In genomic region chr5:1613515-1613914, GRCh38 we compare ENCODE assay signal across 7 cellular contexts.
DNase-seq lines count a peak whose midpoint lies in the region; ATAC-seq and TF ChIP-seq lines count a peak whose summit lies in the region.
"Not testable (repeated sequence)": the region's sequence is repeated elsewhere in the genome, so short reads cannot be mapped to it uniquely, and the experiment has no call there.

No MANE protein-coding gene starts in this region.

- DNase-seq in Ammon's horn (ENCODE audit: low spot score) (peak; percentile 30), dorsolateral prefrontal cortex (peak in 7 of 10 donors; percentile 19 to 83 (median 66)), head of caudate nucleus (peak in 23 of 42 donors; percentile 14 to 69 (median 40))
- DNase-seq in glutamatergic neuron; stimulated activated naive B cell treated with anti-CD40 and anti-IgM and Interleukin-4, amounts not matched to agents 10 μg/mL and 1 μg/mL and 100 μg/mL, for 72 hours: not testable (repeated sequence)

- H3K4me1 ChIP-seq in BLaER1, result peaks cover 43% of the 10 kb centered on the region
- peaks cover 7 to 43% (median 28%) of the 10 kb centered on the region in 10 experiments for H3K4me1 ChIP-seq in BLaER1 treated with 17β-estradiol and CSF1 and Interleukin-3, amounts not matched to agents 10 nM and 100 nM

- not testable (repeated sequence) for ATAC-seq in stimulated activated naive B cell treated with anti-CD40 and anti-IgM and Interleukin-4, amounts not matched to agents 10 μg/mL and 1 μg/mL and 100 μg/mL, for 72 hours (replicated peaks)

- H3K4me3 Mint-ChIP-seq in glutamatergic neuron (ENCODE audit: unreplicated experiment); stimulated activated naive B cell treated with anti-CD40 and anti-IgM and Interleukin-4, amounts not matched to agents 10 μg/mL and 1 μg/mL and 100 μg/mL, for 72 hours: not testable (repeated sequence)

- H4K20me1 ChIP-seq in BLaER1, result peaks cover 12% of the 10 kb centered on the region
- H4K20me1 ChIP-seq in BLaER1 treated with 17β-estradiol and CSF1 and Interleukin-3, amounts not matched to agents 10 nM and 100 nM, result peaks cover 0 to 55% (median 9%) of the 10 kb centered on the region in 11 experiments; a peak in 12 of 22 replicates

- H3K9me3 Mint-ChIP-seq in glutamatergic neuron (ENCODE audit: unreplicated experiment), result peaks cover 15% of the 10 kb centered on the region
- H3K9me3 Mint-ChIP-seq in stimulated activated naive B cell treated with anti-CD40 and anti-IgM and Interleukin-4, amounts not matched to agents 10 μg/mL and 1 μg/mL and 100 μg/mL, for 72 hours, result not testable (repeated sequence)

- not testable (repeated sequence) for H3K9ac ChIP-seq in BLaER1; BLaER1 treated with 17β-estradiol and CSF1 and Interleukin-3, amounts not matched to agents 10 nM and 100 nM

- intact Hi-C loops in dorsolateral prefrontal cortex (cut with DNase I); head of caudate nucleus (cut with DNase I): not testable (repeated sequence)

- H3K9me3 ChIP-seq in BLaER1, result peaks cover 14% of the 10 kb centered on the region
- peaks cover 0 to 22% (median 15%) of the 10 kb centered on the region in 11 experiments; a peak in 13 of 22 replicates for H3K9me3 ChIP-seq in BLaER1 treated with 17β-estradiol and CSF1 and Interleukin-3, amounts not matched to agents 10 nM and 100 nM (replicated peaks in 1 of 11)

- H3K4me3 ChIP-seq in BLaER1; BLaER1 treated with 17β-estradiol and CSF1 and Interleukin-3, amounts not matched to agents 10 nM and 100 nM: not testable (repeated sequence)
- H3K4me3 ChIP-seq in dorsolateral prefrontal cortex, result peak overlapping the region in 2 of 59 donors; percentile 12 to 19

- peaks cover 29% of the 10 kb centered on the region for H3K36me3 Mint-ChIP-seq in glutamatergic neuron (ENCODE audit: unreplicated experiment)
- peaks cover 58 to 67% of the 10 kb centered on the region in 2 donors for H3K36me3 Mint-ChIP-seq in stimulated activated naive B cell treated with anti-CD40 and anti-IgM and Interleukin-4, amounts not matched to agents 10 μg/mL and 1 μg/mL and 100 μg/mL, for 72 hours

- not testable (repeated sequence) for H3K4me1 Mint-ChIP-seq in glutamatergic neuron (ENCODE audit: low read depth, unreplicated experiment)
- peaks cover 7 to 20% of the 10 kb centered on the region in 2 donors for H3K4me1 Mint-ChIP-seq in stimulated activated naive B cell treated with anti-CD40 and anti-IgM and Interleukin-4, amounts not matched to agents 10 μg/mL and 1 μg/mL and 100 μg/mL, for 72 hours

- not testable (repeated sequence) for H3K27me3 Mint-ChIP-seq in glutamatergic neuron (ENCODE audit: unreplicated experiment); stimulated activated naive B cell treated with anti-CD40 and anti-IgM and Interleukin-4, amounts not matched to agents 10 μg/mL and 1 μg/mL and 100 μg/mL, for 72 hours

- H3K4me2 ChIP-seq in BLaER1, result peak overlapping the region; percentile 69
- H3K4me2 ChIP-seq in BLaER1 treated with 17β-estradiol and CSF1 and Interleukin-3, amounts not matched to agents 10 nM and 100 nM, result peak overlapping the region in 8 of 11 experiments; percentile 26 to 61 (median 50); a peak in 11 of 22 replicates

- H3K36me3 ChIP-seq in BLaER1, result not testable (repeated sequence)
- peaks cover 0 to 15% (median 0%) of the 10 kb centered on the region in 11 experiments; a peak in 4 of 22 replicates for H3K36me3 ChIP-seq in BLaER1 treated with 17β-estradiol and CSF1 and Interleukin-3, amounts not matched to agents 10 nM and 100 nM

- not testable (repeated sequence) for TF ChIP-seq CTCF in dorsolateral prefrontal cortex (IDR thresholded peaks at IDR 0.05 in 54 of 56, conservative IDR thresholded peaks at IDR 0.05 in 2 of 56; ENCODE audit: low read depth in 1 of 56, partially characterized antibody in 56 of 56); glutamatergic neuron (IDR thresholded peaks at IDR 0.05; ENCODE audit: partially characterized antibody, unreplicated experiment)

- peak overlapping the region; percentile 22 for H3K27ac Mint-ChIP-seq in glutamatergic neuron (ENCODE audit: unreplicated experiment)
- peak overlapping the region; percentile 20 for H3K27ac Mint-ChIP-seq in stimulated activated naive B cell treated with anti-CD40 and anti-IgM and Interleukin-4, amounts not matched to agents 10 μg/mL and 1 μg/mL and 100 μg/mL, for 72 hours

- H3K27ac ChIP-seq in BLaER1; BLaER1 treated with 17β-estradiol and CSF1 and Interleukin-3, amounts not matched to agents 10 nM and 100 nM: not testable (repeated sequence)
- H3K27ac ChIP-seq in dorsolateral prefrontal cortex, result peak overlapping the region in 2 of 59 donors; percentile 40 to 43

- not testable (repeated sequence) for H3K27me3 ChIP-seq in BLaER1, dorsolateral prefrontal cortex
- H3K27me3 ChIP-seq in BLaER1 treated with 17β-estradiol and CSF1 and Interleukin-3, amounts not matched to agents 10 nM and 100 nM, result peaks cover 0 to 98% (median 16%) of the 10 kb centered on the region in 11 experiments; a peak in 15 of 22 replicates
